Comparison of ENCODE assay signal across 27 cellular contexts in genomic region chr20:51106011-51106410, GRCh38.
"Had no signal": no experiment of that assay in that cellular context is flagged by ENCODE, and none has a peak within 500 bp of the region (broad histone marks: within the 10 kb centered on the region; RNA-seq: fewer than 3 reads in every experiment).

No MANE protein-coding gene starts in this region.

- H3K27ac Mint-ChIP-seq: activated B cell treated with CpG ODN at 0.5 μM for 24 hours; activated CD4-positive, alpha-beta T cell treated with anti-CD3 and anti-CD28 coated beads, Interleukin-2, amount 10 ng/mL, durations not matched to agents 24 days and 14 days; activated CD8-positive, alpha-beta memory T cell treated with anti-CD3 and anti-CD28 coated beads, Interleukin-2, amount 10 ng/mL, durations not matched to agents 7 days and 5 days; activated naive CD4-positive, alpha-beta T cell treated with anti-CD3 and anti-CD28 coated beads, Interleukin-2, amount 50 U/mL, for 72 hours; activated naive CD8-positive, alpha-beta T cell treated with anti-CD3 and anti-CD28 coated beads, Interleukin-2, amount 50 U/mL, for 24 hours; activated T-cell treated with anti-CD3 and anti-CD28 coated beads, Interleukin-2, amount 50 U/mL, for 24 hours; activated T-helper 1 cell treated with anti-CD3 and anti-CD28 coated beads, Interleukin-12 subunit alpha, Interleukin-12 subunit beta, Interleukin-2, Interleukin-4 antibody, amounts not matched to agents 30 ng/mL and 10 ng/mL and 1 ng/mL, durations not matched to agents 14 hours and 24 hours and 36 hours; T-cell had no signal

- H3K9me3 Mint-ChIP-seq: activated B cell treated with CpG ODN at 0.5 μM for 24 hours; activated CD4-positive, alpha-beta T cell treated with anti-CD3 and anti-CD28 coated beads, Interleukin-2, amount 10 ng/mL, durations not matched to agents 24 days and 14 days; activated naive CD4-positive, alpha-beta T cell treated with anti-CD3 and anti-CD28 coated beads, Interleukin-2, amount 50 U/mL, for 72 hours; activated naive CD8-positive, alpha-beta T cell treated with anti-CD3 and anti-CD28 coated beads, Interleukin-2, amount 50 U/mL, for 24 hours; activated T-cell treated with anti-CD3 and anti-CD28 coated beads, Interleukin-2, amount 50 U/mL, for 24 hours; activated T-helper 1 cell treated with anti-CD3 and anti-CD28 coated beads, Interleukin-12 subunit alpha, Interleukin-12 subunit beta, Interleukin-2, Interleukin-4 antibody, amounts not matched to agents 30 ng/mL and 10 ng/mL and 1 ng/mL, durations not matched to agents 14 hours and 24 hours and 36 hours; T-cell had no signal

- H3K4me3 Mint-ChIP-seq: activated B cell treated with CpG ODN at 0.5 μM for 24 hours; activated CD4-positive, alpha-beta T cell treated with anti-CD3 and anti-CD28 coated beads, Interleukin-2, amount 10 ng/mL, durations not matched to agents 24 days and 14 days; activated CD8-positive, alpha-beta memory T cell treated with anti-CD3 and anti-CD28 coated beads, Interleukin-2, amount 10 ng/mL, durations not matched to agents 7 days and 5 days; activated naive CD8-positive, alpha-beta T cell treated with anti-CD3 and anti-CD28 coated beads, Interleukin-2, amount 50 U/mL, for 24 hours; activated T-cell treated with anti-CD3 and anti-CD28 coated beads, Interleukin-2, amount 50 U/mL, for 24 hours; activated T-helper 1 cell treated with anti-CD3 and anti-CD28 coated beads, Interleukin-12 subunit alpha, Interleukin-12 subunit beta, Interleukin-2, Interleukin-4 antibody, amounts not matched to agents 30 ng/mL and 10 ng/mL and 1 ng/mL, durations not matched to agents 14 hours and 24 hours and 36 hours; T-cell had no signal

- DNase-seq: activated B cell treated with CpG ODN at 0.5 μM for 24 hours; activated CD4-positive, alpha-beta T cell treated with anti-CD3 and anti-CD28 coated beads for 1 hour; activated CD4-positive, alpha-beta T cell treated with anti-CD3 and anti-CD28 coated beads, Interleukin-2, amount 10 ng/mL, durations not matched to agents 24 days and 14 days; activated CD4-positive, alpha-beta T cell treated with anti-CD3 and anti-CD28 coated beads, Interleukin-2, amount 50 U/mL, for 48 hours; activated CD8-positive, alpha-beta memory T cell treated with anti-CD3 and anti-CD28 coated beads, Interleukin-2, amount 10 ng/mL, durations not matched to agents 7 days and 5 days; activated effector memory CD4-positive, alpha-beta T cell treated with Interleukin-2 at 50 U/mL for 16 hours; activated naive CD4-positive, alpha-beta T cell treated with Interleukin-2 at 50 U/mL for 16 hours; activated naive CD8-positive, alpha-beta T cell treated with anti-CD3 and anti-CD28 coated beads, Interleukin-2, amount 50 U/mL, for 24 hours; activated T-cell treated with anti-CD3 and anti-CD28 coated beads, Interleukin-2, amount 50 U/mL, for 24 hours; anterior cingulate cortex; central memory CD4-positive, alpha-beta T cell; KG1; NCI-H1048; NCI-H146; NCI-H1930; NCI-H2171; NCI-H2227 treated with DMSO at 0.1 percent for 48 hours; NCI-H446 treated with DMSO at 0.1 percent for 48 hours; NCI-H524 treated with DMSO at 0.1 percent for 48 hours; NCI-H774; PC-3; SHP77 treated with DMSO at 0.1 percent for 48 hours; T-cell; T-helper 2 cell; T1000 had no signal

- H3K27me3 Mint-ChIP-seq: activated B cell treated with CpG ODN at 0.5 μM for 24 hours had no signal

- H3K4me1 Mint-ChIP-seq: activated CD4-positive, alpha-beta T cell treated with anti-CD3 and anti-CD28 coated beads, Interleukin-2, amount 10 ng/mL, durations not matched to agents 24 days and 14 days; activated CD8-positive, alpha-beta memory T cell treated with anti-CD3 and anti-CD28 coated beads, Interleukin-2, amount 10 ng/mL, durations not matched to agents 7 days and 5 days; activated naive CD8-positive, alpha-beta T cell treated with anti-CD3 and anti-CD28 coated beads, Interleukin-2, amount 50 U/mL, for 24 hours; T-cell had no signal

- ATAC-seq: activated CD8-positive, alpha-beta memory T cell treated with anti-CD3 and anti-CD28 coated beads, Interleukin-2, amount 10 ng/mL, durations not matched to agents 7 days and 5 days; activated naive CD4-positive, alpha-beta T cell treated with anti-CD3 and anti-CD28 coated beads, Interleukin-2, amount 50 U/mL, for 72 hours; activated naive CD8-positive, alpha-beta T cell treated with anti-CD3 and anti-CD28 coated beads, Interleukin-2, amount 50 U/mL, for 24 hours; PC-3; T-cell had no signal

- H3K36me3 Mint-ChIP-seq: activated CD8-positive, alpha-beta memory T cell treated with anti-CD3 and anti-CD28 coated beads, Interleukin-2, amount 10 ng/mL, durations not matched to agents 7 days and 5 days; activated naive CD4-positive, alpha-beta T cell treated with anti-CD3 and anti-CD28 coated beads, Interleukin-2, amount 50 U/mL, for 72 hours; T-cell had no signal
